Comparison of ENCODE assay signal across 8 cellular contexts in the genomic region with DNA sequence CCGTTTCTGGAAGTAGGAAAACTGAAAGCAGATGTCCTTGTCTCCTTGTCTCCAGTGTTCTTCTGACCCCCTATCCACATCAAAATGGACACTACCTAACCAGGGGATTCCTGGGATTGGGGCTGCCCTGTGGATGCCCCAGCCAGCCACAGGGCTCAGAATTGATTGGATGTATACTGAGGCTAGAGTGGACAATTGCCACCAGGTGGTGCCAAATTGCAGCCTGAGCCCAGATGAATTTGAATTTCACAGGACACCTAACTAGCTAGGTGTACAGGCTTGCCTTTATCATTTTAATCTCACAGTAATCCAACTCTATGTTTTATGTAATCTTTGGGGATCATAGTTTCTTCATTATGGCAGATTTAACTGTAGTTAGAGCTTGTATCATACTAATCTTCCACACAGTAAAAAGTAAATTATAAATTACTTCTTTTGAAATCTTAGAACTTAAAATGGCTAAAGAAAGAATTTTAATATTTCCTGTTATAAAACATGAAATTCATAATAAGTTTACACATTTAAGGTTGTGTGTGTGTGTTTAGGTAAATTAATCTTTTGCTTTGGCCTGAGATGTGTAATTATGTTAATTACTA. TPM values are rescaled to one million over a fixed set of nuclear protein-coding genes. Genes with fewer than 3 reads are reported as not detected.
DNase-seq lines count a peak whose midpoint lies in the region; ATAC-seq and TF ChIP-seq lines count a peak whose summit lies in the region.

No MANE protein-coding gene starts in this region.

- DNase-seq in BE2C (peak; percentile 67), NCI-H128 (lab: John Stamatoyannopoulos, UW; ENCODE audit: unreplicated experiment) (peak; percentile 3), epidermal melanocyte (ENCODE audit: insufficient read length, low spot score) (peak; percentile 41), nephron progenitor cell (peak; percentile 33), NCI-H2029 (lab: John Stamatoyannopoulos, UW) (no peak)
- peak; percentile 79 for DNase-seq in activated CD4-positive, alpha-beta T cell treated with anti-CD3 and anti-CD28 coated beads, Interleukin-2, amount 10 ng/mL, durations not matched to agents 24 days and 14 days

- H3K4me3 ChIP-seq in BE2C (ENCODE audit: low read depth, low read length), result no peak overlapping the region

- intact Hi-C loops in activated CD4-positive, alpha-beta T cell treated with anti-CD3 and anti-CD28 coated beads, Interleukin-2, amount 10 ng/mL, durations not matched to agents 24 days and 14 days (cut with micrococcal nuclease), result loop anchor here (1.0 to 5.0 kb wide), 3 partner anchors 219 to 868 kb away; partner anchors contain the start of gene KLF5

- ATAC-seq in GM18511 (IDR thresholded peaks at IDR 0.05; ENCODE audit: unreplicated experiment) (peak; percentile 98), HG02852 (IDR thresholded peaks at IDR 0.05; ENCODE audit: unreplicated experiment) (peak; percentile 93)

- no peaks in the 10 kb centered on the region for H3K9me3 Mint-ChIP-seq in activated CD4-positive, alpha-beta T cell treated with anti-CD3 and anti-CD28 coated beads, Interleukin-2, amount 10 ng/mL, durations not matched to agents 24 days and 14 days
- peaks cover under 1% of the 10 kb centered on the region for H3K9me3 Mint-ChIP-seq in nephron progenitor cell

- no peaks in the 10 kb centered on the region for H3K4me1 ChIP-seq in BE2C

- peaks cover 13% of the 10 kb centered on the region for H3K36me3 ChIP-seq in BE2C

- H3K27me3 ChIP-seq in BE2C, result no peaks in the 10 kb centered on the region

- H3K4me1 Mint-ChIP-seq in activated CD4-positive, alpha-beta T cell treated with anti-CD3 and anti-CD28 coated beads, Interleukin-2, amount 10 ng/mL, durations not matched to agents 24 days and 14 days, result peaks cover 4% of the 10 kb centered on the region
- H3K4me1 Mint-ChIP-seq in nephron progenitor cell, result no peaks in the 10 kb centered on the region

- H3K36me3 Mint-ChIP-seq in activated CD4-positive, alpha-beta T cell treated with anti-CD3 and anti-CD28 coated beads, Interleukin-2, amount 10 ng/mL, durations not matched to agents 24 days and 14 days (ENCODE audit: low read depth), result peaks cover 17% of the 10 kb centered on the region
- peaks cover 30% of the 10 kb centered on the region for H3K36me3 Mint-ChIP-seq in nephron progenitor cell (ENCODE audit: low read depth)

- no peak overlapping the region for H3K4me3 Mint-ChIP-seq in activated CD4-positive, alpha-beta T cell treated with anti-CD3 and anti-CD28 coated beads, Interleukin-2, amount 10 ng/mL, durations not matched to agents 24 days and 14 days
- H3K4me3 Mint-ChIP-seq in nephron progenitor cell, result no peak overlapping the region

- no peaks in the 10 kb centered on the region for H3K27me3 Mint-ChIP-seq in activated CD4-positive, alpha-beta T cell treated with anti-CD3 and anti-CD28 coated beads, Interleukin-2, amount 10 ng/mL, durations not matched to agents 24 days and 14 days
- no peaks in the 10 kb centered on the region for H3K27me3 Mint-ChIP-seq in nephron progenitor cell (ENCODE audit: low read depth, poor library complexity)

- H3K9me3 ChIP-seq in BE2C, result no peaks in the 10 kb centered on the region

- H3K27ac Mint-ChIP-seq in activated CD4-positive, alpha-beta T cell treated with anti-CD3 and anti-CD28 coated beads, Interleukin-2, amount 10 ng/mL, durations not matched to agents 24 days and 14 days, result no peak overlapping the region
- no peak overlapping the region for H3K27ac Mint-ChIP-seq in nephron progenitor cell

- TF ChIP-seq CTCF in BE2C (IDR thresholded peaks at IDR 0.05; ENCODE audit: low read depth, low read length) (peak; percentile 88), nephron progenitor cell (IDR thresholded peaks at IDR 0.05) (peak; percentile 58)

RNA-seq across cellular contexts. Expression of gene PIBF1, which starts 58.0 kb away (rescaled TPM):
- 14.9 TPM for polyA plus RNA-seq in BE2C (2012; ENCODE audit: insufficient read depth, insufficient read length, low read depth)
- total RNA-seq in activated CD4-positive, alpha-beta T cell treated with anti-CD3 and anti-CD28 coated beads, Interleukin-2, amount 10 ng/mL, durations not matched to agents 24 days and 14 days, result 25.0 and 33.7 TPM in 2 replicates

RNA-seq across cellular contexts. Expression of gene DIS3, which starts 58.2 kb away (rescaled TPM):
- 63.0 TPM for polyA plus RNA-seq in BE2C (2012; ENCODE audit: insufficient read depth, insufficient read length, low read depth)
- 52.1 and 55.6 TPM in 2 replicates for total RNA-seq in activated CD4-positive, alpha-beta T cell treated with anti-CD3 and anti-CD28 coated beads, Interleukin-2, amount 10 ng/mL, durations not matched to agents 24 days and 14 days
